ENCODE assay signal across 8 cellular contexts in the genomic region with DNA sequence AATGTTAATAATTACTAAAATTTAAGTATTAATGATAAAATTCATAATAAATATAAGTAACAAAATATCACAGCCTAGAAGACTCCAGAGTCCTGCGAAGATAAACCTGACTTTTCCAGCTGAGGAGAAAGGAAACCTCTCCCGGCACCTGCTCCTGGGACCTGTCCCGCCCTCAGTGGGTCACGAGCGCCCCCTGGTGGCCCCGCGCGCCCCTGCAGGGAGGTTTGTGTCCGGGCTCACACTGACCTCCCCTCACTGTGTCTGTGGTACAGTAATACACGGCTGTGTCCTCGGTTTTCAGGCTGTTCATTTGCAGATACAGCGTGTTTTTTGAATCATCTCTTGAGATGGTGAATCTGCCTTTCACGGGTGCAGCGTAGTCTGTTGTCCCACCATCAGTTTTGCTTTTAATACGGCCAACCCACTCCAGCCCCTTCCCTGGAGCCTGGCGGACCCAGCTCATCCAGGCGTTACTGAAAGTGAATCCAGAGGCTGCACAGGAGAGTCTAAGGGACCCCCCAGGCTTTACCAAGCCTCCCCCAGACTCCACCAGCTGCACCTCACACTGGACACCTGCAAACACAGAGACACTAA.
DNase-seq lines count a peak whose midpoint lies in the region; ATAC-seq, FAIRE-seq and TF ChIP-seq lines count a peak whose summit lies in the region.
"Not testable (repeated sequence)": the region's sequence is repeated elsewhere in the genome, so short reads cannot be mapped to it uniquely, and the experiment has no call there.

No MANE protein-coding gene starts in this region.

- H3K4me1 Mint-ChIP-seq in CD4-positive, alpha-beta T cell (ENCODE audit: low read depth); activated CD4-positive, alpha-beta T cell treated with anti-CD3 and anti-CD28 coated beads, Interleukin-2, amount 10 ng/mL, durations not matched to agents 7 days and 5 days; stimulated activated effector memory CD8-positive, alpha-beta T cell treated with anti-CD3 and anti-CD28 coated beads, Interleukin-12 subunit alpha, Interleukin-12 subunit beta, amount 100 ng/mL, for 72 hours: not testable (repeated sequence)

- H3K27ac Mint-ChIP-seq in CD4-positive, alpha-beta T cell; activated CD4-positive, alpha-beta T cell treated with anti-CD3 and anti-CD28 coated beads, Interleukin-2, amount 10 ng/mL, durations not matched to agents 7 days and 5 days; stimulated activated effector memory CD8-positive, alpha-beta T cell treated with anti-CD3 and anti-CD28 coated beads, Interleukin-12 subunit alpha, Interleukin-12 subunit beta, amount 100 ng/mL, for 72 hours: not testable (repeated sequence)

- in situ Hi-C loops in KBM-7 (cut with MboI; ENCODE audit: low pct_unique_long_range_greater_than_20kb, low sequenced_read_pairs); astrocyte of the spinal cord (cut with HindIII; ENCODE audit: low sequenced_read_pairs): not testable (repeated sequence)

- not testable (repeated sequence) for TF ChIP-seq POLR2A in heart left ventricle (IDR thresholded peaks at IDR 0.05)

- 22 to 26% (median 24%) methylated on average over 17 of the region's 17 CpGs for WGBS in heart left ventricle, 4 donors
- WGBS in pancreas, 2 donors: 17% methylated on average over 17 of the region's 17 CpGs

- H3K4me1 ChIP-seq in heart left ventricle, pancreas: not testable (repeated sequence)

- CTCF ChIA-PET in CD4-positive, alpha-beta T cell (lab: Charles Lee): interaction anchor here (0.6 to 3.2 kb wide), 6 partner anchors 11 to 611 kb away, joined by 3 to 10 read pairs (median 4); no protein-coding TSS in a partner anchor
- CTCF ChIA-PET in activated CD4-positive, alpha-beta T cell treated with anti-CD3 and anti-CD28 coated beads, Interleukin-2, amount 10 ng/mL, durations not matched to agents 7 days and 5 days (lab: Charles Lee): interaction anchor here (0.9 to 4.4 kb wide), 2 partner anchors 12 to 17 kb away, joined by 3 to 26 read pairs; no protein-coding TSS in a partner anchor

- not testable (repeated sequence) for H3K4me3 ChIP-seq in astrocyte of the spinal cord (ENCODE audit: low read depth, low read length); heart left ventricle; pancreas

- H3K4me3 Mint-ChIP-seq in CD4-positive, alpha-beta T cell; activated CD4-positive, alpha-beta T cell treated with anti-CD3 and anti-CD28 coated beads, Interleukin-2, amount 10 ng/mL, durations not matched to agents 7 days and 5 days: not testable (repeated sequence)
- H3K4me3 Mint-ChIP-seq in stimulated activated effector memory CD8-positive, alpha-beta T cell treated with anti-CD3 and anti-CD28 coated beads, Interleukin-12 subunit alpha, Interleukin-12 subunit beta, amount 100 ng/mL, for 72 hours: peak overlapping the region; percentile 2

- not testable (repeated sequence) for H3K27ac ChIP-seq in CD4-positive, alpha-beta T cell (ENCODE audit: low read depth, low read length); heart left ventricle; pancreas

- H3K9me3 Mint-ChIP-seq in CD4-positive, alpha-beta T cell; activated CD4-positive, alpha-beta T cell treated with anti-CD3 and anti-CD28 coated beads, Interleukin-2, amount 10 ng/mL, durations not matched to agents 7 days and 5 days; stimulated activated effector memory CD8-positive, alpha-beta T cell treated with anti-CD3 and anti-CD28 coated beads, Interleukin-12 subunit alpha, Interleukin-12 subunit beta, amount 100 ng/mL, for 72 hours: not testable (repeated sequence)

- not testable (repeated sequence) for H3K27me3 Mint-ChIP-seq in CD4-positive, alpha-beta T cell
- peaks cover 29% of the 10 kb centered on the region for H3K27me3 Mint-ChIP-seq in activated CD4-positive, alpha-beta T cell treated with anti-CD3 and anti-CD28 coated beads, Interleukin-2, amount 10 ng/mL, durations not matched to agents 7 days and 5 days

- POLR2A ChIA-PET in CD4-positive, alpha-beta T cell (lab: Charles Lee); activated CD4-positive, alpha-beta T cell treated with anti-CD3 and anti-CD28 coated beads, Interleukin-2, amount 10 ng/mL, durations not matched to agents 7 days and 5 days (lab: Charles Lee): not testable (repeated sequence)

- not testable (repeated sequence) for H3K36me3 ChIP-seq in heart left ventricle, pancreas

- TF ChIP-seq CTCF in CD4-positive, alpha-beta T cell (IDR thresholded peaks at IDR 0.05): peak; percentile 100
- peak; percentile 44 for TF ChIP-seq CTCF in astrocyte of the spinal cord (IDR thresholded peaks at IDR 0.05; ENCODE audit: low read depth, low read length)
- peak; percentile 64 to 98 (median 94) for TF ChIP-seq CTCF in heart left ventricle (IDR thresholded peaks at IDR 0.05)
- TF ChIP-seq CTCF in pancreas (IDR thresholded peaks at IDR 0.05): peak; percentile 91 to 99 (median 96)

- H3K36me3 Mint-ChIP-seq in CD4-positive, alpha-beta T cell (ENCODE audit: low read depth); activated CD4-positive, alpha-beta T cell treated with anti-CD3 and anti-CD28 coated beads, Interleukin-2, amount 10 ng/mL, durations not matched to agents 7 days and 5 days (ENCODE audit: low read depth); stimulated activated effector memory CD8-positive, alpha-beta T cell treated with anti-CD3 and anti-CD28 coated beads, Interleukin-12 subunit alpha, Interleukin-12 subunit beta, amount 100 ng/mL, for 72 hours: not testable (repeated sequence)

- ATAC-seq in CD4-positive, alpha-beta T cell (ENCODE audit: poor library complexity); heart left ventricle; stimulated activated effector memory CD8-positive, alpha-beta T cell treated with anti-CD3 and anti-CD28 coated beads, Interleukin-12 subunit alpha, Interleukin-12 subunit beta, amount 100 ng/mL, for 72 hours: not testable (repeated sequence)
- ATAC-seq in pancreas: peak in 1 of 4 donors; percentile 61

- FAIRE-seq in pancreas (lab: Jason Lieb, UNC): not testable (repeated sequence)

- DNase-seq in CD4-positive, alpha-beta T cell: peak; percentile 51 to 86 (median 74)
- peak; percentile 69 for DNase-seq in KBM-7
- DNase-seq in NOMO-1 treated with DMSO at 0.1 percent for 48 hours (lab: John Stamatoyannopoulos, UW; ENCODE audit: unreplicated experiment): peak; percentile 1
- DNase-seq in activated CD4-positive, alpha-beta T cell treated with anti-CD3 and anti-CD28 coated beads, Interleukin-2, amount 10 ng/mL, durations not matched to agents 7 days and 5 days: peak; percentile 80
- not testable (repeated sequence) for DNase-seq in astrocyte of the spinal cord (ENCODE audit: low read depth, low spot score)
- peak; percentile 36 to 89 (median 66) for DNase-seq in heart left ventricle
- peak; percentile 53 to 99 (median 85) for DNase-seq in pancreas
- peak; percentile 87 to 90 for DNase-seq in stimulated activated effector memory CD8-positive, alpha-beta T cell treated with anti-CD3 and anti-CD28 coated beads, Interleukin-12 subunit alpha, Interleukin-12 subunit beta, amount 100 ng/mL, for 72 hours (ENCODE audit: low spot score in 2 of 2)

- H3K27me3 ChIP-seq in CD4-positive, alpha-beta T cell (ENCODE audit: control insufficient read depth, insufficient read depth, low read length); pancreas: not testable (repeated sequence)
- H3K27me3 ChIP-seq in heart left ventricle: peaks cover 0 to 22% (median 0%) of the 10 kb centered on the region in 9 donors

- H3K9me3 ChIP-seq in CD4-positive, alpha-beta T cell (ENCODE audit: control insufficient read depth, low read length); heart left ventricle; pancreas: not testable (repeated sequence)

- intact Hi-C loops in CD4-positive, alpha-beta T cell (cut with DNase I, micrococcal nuclease): loop anchor here in 1 of 2 experiments (2.0 kb wide), 1 partner anchor 33 kb away; no protein-coding TSS in a partner anchor
- intact Hi-C loops in heart left ventricle (cut with DNase I); pancreas (cut with DNase I): not testable (repeated sequence)

Comparison
In these comparisons a context has a peak if more than half of its experiments do, and no peak if none do; other contexts are left out.
1. CTCF ChIP-seq: peak in every context shown above with its lines; median percentile 100 in CD4-positive, alpha-beta T cell; 96 in pancreas; 94 in heart left ventricle; 44 in astrocyte of the spinal cord.